14 cellular contexts compared by ENCODE assay signal in genomic region chr1:165137551-165138316, GRCh38.
DNase-seq lines count a peak whose midpoint lies in the region; ATAC-seq and TF ChIP-seq lines count a peak whose summit lies in the region.
"Had no signal": no experiment of that assay in that cellular context is flagged by ENCODE, and none has a peak within 500 bp of the region (broad histone marks: within the 10 kb centered on the region; RNA-seq: fewer than 3 reads in every experiment).

No MANE protein-coding gene starts in this region.

- H3K27ac ChIP-seq in hepatocyte, result peak overlapping the region; percentile 51
- H3K27ac ChIP-seq: KMS-11 had no signal

- no peaks in the 10 kb centered on the region for H3K36me3 ChIP-seq in hepatocyte (replicated peaks; ENCODE audit: insufficient read depth, low read depth)
- H3K36me3 ChIP-seq: BE2C had no signal

- no peak for TF ChIP-seq CTCF in hepatocyte (IDR thresholded peaks at IDR 0.05; ENCODE audit: poor library complexity)

- no peaks in the 10 kb centered on the region for H3K9me3 ChIP-seq in hepatocyte (ENCODE audit: low read depth)
- H3K9me3 ChIP-seq: BE2C had no signal

- no peak overlapping the region for H3K4me2 ChIP-seq in hepatocyte
- H3K4me2 ChIP-seq: KMS-11 had no signal

- no peak overlapping the region for H2AFZ ChIP-seq in hepatocyte

- in situ Hi-C loops in G401 (cut with HindIII; ENCODE audit: low sequenced_read_pairs), result no loop called here

- WGBS in hepatocyte (ENCODE audit: low lambda C conversion rate, missing lambda C conversion rate), result 63% methylated on average over 5 of the region's 5 CpGs

- no peaks in the 10 kb centered on the region for H3K9me2 ChIP-seq in hepatocyte (replicated peaks; ENCODE audit: insufficient read depth)

- no peaks in the 10 kb centered on the region for H3K79me2 ChIP-seq in hepatocyte

- no peaks in the 10 kb centered on the region for H4K20me1 ChIP-seq in hepatocyte (ENCODE audit: insufficient read depth, poor library complexity, severe bottlenecking)

- H3K4me1 ChIP-seq in hepatocyte (ENCODE audit: insufficient read depth), result no peaks in the 10 kb centered on the region
- H3K4me1 ChIP-seq: BE2C had no signal

- DNase-seq in G401 (ENCODE audit: low spot score) (peak; percentile 74), SW480 (ENCODE audit: low spot score) (peak; percentile 78), hepatocyte (ENCODE audit: low spot score) (peak; percentile 20)
- DNase-seq: ACHN; BE2C; CD4-positive, CD25-positive, alpha-beta regulatory T cell; CD8-positive, alpha-beta memory T cell; COR-L47; GDM1; H9 had no signal

- H3K4me3 ChIP-seq in hepatocyte, result no peak overlapping the region

- ATAC-seq in HG03159 (IDR thresholded peaks at IDR 0.05; ENCODE audit: unreplicated experiment) (no peak), GM19023 (IDR thresholded peaks at IDR 0.05; ENCODE audit: unreplicated experiment) (no peak), HG03175 (IDR thresholded peaks at IDR 0.05; ENCODE audit: unreplicated experiment) (no peak)

- H3K27me3 ChIP-seq in hepatocyte, result peaks cover 40% of the 10 kb centered on the region

Comparison
In these comparisons a context has a peak if more than half of its experiments do, and no peak if none do; other contexts are left out.
1. DNase-seq: peak in every context shown above with its lines; median percentile 78 in SW480; 74 in G401; 20 in hepatocyte.